Comparison of ENCODE assay signal across 22 cellular contexts in the genomic region with DNA sequence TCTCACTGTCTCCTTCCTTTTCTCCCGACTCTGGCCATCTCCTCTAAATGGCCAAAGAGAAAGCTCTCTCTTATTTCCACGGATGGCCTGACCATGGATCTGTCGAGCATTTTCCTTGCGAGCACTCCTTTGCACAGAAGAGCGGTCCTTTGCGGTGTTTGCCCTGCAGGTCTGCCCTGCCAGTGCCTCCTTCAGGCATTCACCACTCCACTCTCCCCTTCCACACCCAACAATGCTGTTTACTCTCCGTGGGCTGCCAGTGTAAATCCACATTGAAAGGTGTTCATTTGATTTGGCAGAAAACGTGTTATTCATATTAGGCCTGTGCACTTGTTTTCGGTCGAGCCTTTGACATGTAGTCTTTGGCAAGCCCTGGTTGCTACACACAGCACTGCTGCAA. TPM values are rescaled to one million over a fixed set of nuclear protein-coding genes. Genes with fewer than 3 reads are reported as not detected.
"Had no signal": no experiment of that assay in that cellular context is flagged by ENCODE, and none has a peak within 500 bp of the region (broad histone marks: within the 10 kb centered on the region; RNA-seq: fewer than 3 reads in every experiment).

No MANE protein-coding gene starts in this region.

- H3K9me3 ChIP-seq: SJCRH30 had no signal

- ATAC-seq: K562, SK-N-SH treated with all-trans-retinoic acid at 6 μM for 48 hours had no signal

- H3K36me3 ChIP-seq: SJCRH30 had no signal

- H3K4me3 Mint-ChIP-seq: IgD-negative memory B cell had no signal

- H3K4me1 ChIP-seq: SJCRH30 had no signal

- H3K27ac Mint-ChIP-seq: IgD-negative memory B cell had no signal

- H3K27me3 Mint-ChIP-seq: IgD-negative memory B cell had no signal

- H3K4me1 Mint-ChIP-seq: IgD-negative memory B cell had no signal

- H3K36me3 Mint-ChIP-seq: IgD-negative memory B cell had no signal

- H3K4me3 ChIP-seq: K562, SJCRH30 had no signal

- H3K27ac ChIP-seq: HL-60, KMS-11, RWPE1, SJCRH30 had no signal

- H3K27me3 ChIP-seq: SJCRH30 had no signal

- DNase-seq: Kasumi-1, MM.1S, NCI-H1105 treated with DMSO at 0.1 percent for 48 hours, NCI-H1417 treated with DMSO at 0.1 percent for 48 hours, NCI-H146, NCI-H1694 treated with DMSO at 0.1 percent for 48 hours, NCI-H1930, NCI-H2171 treated with DMSO at 0.1 percent for 48 hours, NCI-H345, NCI-H446 treated with DMSO at 0.1 percent for 48 hours, NCI-H510A treated with DMSO at 0.1 percent for 48 hours, NCI-H526, NCI-H82, SHP77 treated with DMSO at 0.1 percent for 48 hours, SJCRH30, T-helper 1 cell had no signal

RNA-seq across cellular contexts. Expression of gene CACNA2D3, which starts 49.6 kb away (rescaled TPM):
- total RNA-seq: K562 had no signal
